8 cellular contexts compared by ENCODE assay signal in the genomic region with DNA sequence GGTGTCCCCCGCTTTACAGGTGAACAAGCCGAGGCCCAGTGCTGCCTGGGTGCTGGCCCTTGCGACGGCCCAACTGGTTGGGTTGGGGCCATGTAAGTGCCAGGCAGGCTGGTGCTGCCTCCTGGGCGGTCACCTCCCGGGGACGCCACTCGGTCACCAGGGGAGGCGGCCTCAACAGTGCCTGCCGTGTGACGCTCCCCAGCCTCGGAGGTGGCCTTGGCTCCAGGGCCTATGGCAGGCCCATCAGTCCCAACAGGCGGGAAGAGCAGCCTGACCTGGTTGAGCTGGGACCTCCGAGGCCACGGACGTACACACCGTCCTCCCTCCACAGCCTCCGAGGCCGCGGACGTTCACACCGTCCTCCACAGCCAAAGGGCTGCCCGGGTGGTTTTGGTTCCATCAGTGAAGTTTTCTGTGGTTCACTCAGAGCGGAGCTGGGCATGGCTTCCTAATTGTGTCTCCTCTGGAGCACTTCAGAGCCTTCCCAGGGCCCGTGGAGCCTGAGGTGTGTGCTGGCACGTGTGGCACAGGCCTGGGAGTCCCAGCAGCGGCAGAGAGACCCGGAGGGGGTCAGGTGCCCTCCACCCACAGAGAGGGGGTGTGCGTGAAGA. TPM values are rescaled to one million over a fixed set of nuclear protein-coding genes. Genes with fewer than 3 reads are reported as not detected.
A peak's percentile ranks its signal among the peaks of the same experiment; 100 is the strongest.
DNase-seq lines count a peak whose midpoint lies in the region; ATAC-seq and TF ChIP-seq lines count a peak whose summit lies in the region.

No MANE protein-coding gene starts in this region.

- H3K4me2 ChIP-seq in KMS-11: peak overlapping the region; percentile 81; the same call in 1 of the 2 replicates

- POLR2A ChIA-PET in naive thymus-derived CD8-positive, alpha-beta T cell (lab: Charles Lee): no interaction called here
- POLR2A ChIA-PET in HEK293T (lab: Yijun Ruan, JAX): interaction anchor here (0.6 to 3.0 kb wide), 9 partner anchors 10 to 636 kb away, joined by 3 to 11 read pairs (median 5); partner anchors contain the start of genes MRGBP and SLCO4A1

- no peak for ATAC-seq in central memory CD8-positive, alpha-beta T cell (replicated peaks; ENCODE audit: extremely low read depth, poor library complexity, severe bottlenecking)
- peak in 1 of 2 donors; percentile 11 for ATAC-seq in naive thymus-derived CD8-positive, alpha-beta T cell
- ATAC-seq in GM21786 (IDR thresholded peaks at IDR 0.05; ENCODE audit: unreplicated experiment): no peak

- no peak for TF ChIP-seq CTCF in 22Rv1 (IDR thresholded peaks at IDR 0.05)
- no peak for TF ChIP-seq CTCF in KMS-11 (conservative IDR thresholded peaks at IDR 0.05; ENCODE audit: low read depth, low read length)

- peak overlapping the region; percentile 84; the same call in 1 of the 2 replicates for H2AFZ ChIP-seq in KMS-11 (ENCODE audit: low read depth)

- peaks cover 19% of the 10 kb centered on the region for H3K4me1 Mint-ChIP-seq in central memory CD8-positive, alpha-beta T cell
- H3K4me1 Mint-ChIP-seq in naive thymus-derived CD8-positive, alpha-beta T cell: peaks cover 6 to 32% (median 28%) of the 10 kb centered on the region in 4 donors

- H3K27ac ChIP-seq in 22Rv1 (peak overlapping the region; percentile 78), KMS-11 (no peak overlapping the region)

- peaks cover 6% of the 10 kb centered on the region for H3K36me3 Mint-ChIP-seq in central memory CD8-positive, alpha-beta T cell (ENCODE audit: insufficient read depth)
- H3K36me3 Mint-ChIP-seq in naive thymus-derived CD8-positive, alpha-beta T cell: no peaks in the 10 kb centered on the region

- no peak overlapping the region for H3K4me3 ChIP-seq in KMS-11 (IDR thresholded peaks at IDR 0.05; ENCODE audit: insufficient read depth, low read depth, low read length)

- peaks cover 19% of the 10 kb centered on the region for H3K27me3 ChIP-seq in KMS-11 (ENCODE audit: insufficient read depth, low read depth)

- peak overlapping the region; percentile 62 for H3K4me3 Mint-ChIP-seq in central memory CD8-positive, alpha-beta T cell
- peak overlapping the region in 9 of 10 donors; percentile 67 to 78 (median 73) for H3K4me3 Mint-ChIP-seq in naive thymus-derived CD8-positive, alpha-beta T cell

- CTCF ChIA-PET in HEK293T (lab: Yijun Ruan, JAX): interaction anchor here (0.6 kb wide), 2 partner anchors 11 to 707 kb away, joined by 3 read pairs; no protein-coding TSS in a partner anchor

- H3K79me2 ChIP-seq in KMS-11 (ENCODE audit: insufficient read depth, low read depth): no peaks in the 10 kb centered on the region

- peaks cover 7% of the 10 kb centered on the region for H3K4me1 ChIP-seq in KMS-11 (ENCODE audit: low read depth, poor library complexity, severe bottlenecking)

- no peaks in the 10 kb centered on the region for H3K36me3 ChIP-seq in KMS-11 (ENCODE audit: insufficient read depth)

- H3K9me3 Mint-ChIP-seq in central memory CD8-positive, alpha-beta T cell: no peaks in the 10 kb centered on the region
- H3K9me3 Mint-ChIP-seq in naive thymus-derived CD8-positive, alpha-beta T cell: no peaks in the 10 kb centered on the region

- no peaks in the 10 kb centered on the region for H3K27me3 Mint-ChIP-seq in central memory CD8-positive, alpha-beta T cell
- no peaks in the 10 kb centered on the region for H3K27me3 Mint-ChIP-seq in naive thymus-derived CD8-positive, alpha-beta T cell

- H3K9ac ChIP-seq in KMS-11: no peak overlapping the region

- no peak for DNase-seq in central memory CD8-positive, alpha-beta T cell (ENCODE audit: low spot score in 2 of 2)
- DNase-seq in naive thymus-derived CD8-positive, alpha-beta T cell: no peak
- DNase-seq in activated CD4-positive, CD25-positive, alpha-beta regulatory T cell (lab: John Stamatoyannopoulos, UW): no peak
- DNase-seq in HEK293T (ENCODE audit: extremely low spot score) (no peak), AG20443 (ENCODE audit: low spot score) (no peak)

- no peaks in the 10 kb centered on the region for H4K20me1 ChIP-seq in KMS-11 (ENCODE audit: insufficient read depth)

- no peak overlapping the region for H3K27ac Mint-ChIP-seq in central memory CD8-positive, alpha-beta T cell (ENCODE audit: low read depth)
- H3K27ac Mint-ChIP-seq in naive thymus-derived CD8-positive, alpha-beta T cell: peak overlapping the region in 7 of 10 donors; percentile 29 to 90 (median 76)

TF ChIP-seq in HEK293T, 16 proteins besides CTCF, POLR2A, EP300 and RAD21:
- TF ChIP-seq CTBP1 (IDR thresholded peaks at IDR 0.05; ENCODE audit: borderline replicate concordance) (no peak), ARNT (IDR thresholded peaks at IDR 0.05) (no peak), ZNF384 (IDR thresholded peaks at IDR 0.05) (no peak)

RNA-seq across cellular contexts. Expression of gene SLCO4A1, which starts 19.3 kb away (rescaled TPM):
- 1 to 10 TPM; 1.4 TPM for total RNA-seq in naive thymus-derived CD8-positive, alpha-beta T cell
- polyA plus RNA-seq in naive thymus-derived CD8-positive, alpha-beta T cell: under 1 TPM in 1 of 3 donors, not detected in 2; 0.93 TPM
